ENCODE assay signal across 14 cellular contexts in genomic region chr6:13696226-13696625, GRCh38. TPM values are rescaled to one million over a fixed set of nuclear protein-coding genes. Genes with fewer than 3 reads are reported as not detected.
DNase-seq lines count a peak whose midpoint lies in the region; ATAC-seq and TF ChIP-seq lines count a peak whose summit lies in the region.
"Had no signal": no experiment of that assay in that cellular context is flagged by ENCODE, and none has a peak within 500 bp of the region (broad histone marks: within the 10 kb centered on the region; RNA-seq: fewer than 3 reads in every experiment).

No MANE protein-coding gene starts in this region.

- no peak for ATAC-seq in activated CD4-positive, alpha-beta T cell treated with anti-CD3 and anti-CD28 coated beads for 36 hours
- ATAC-seq: left cardiac atrium had no signal

- peaks cover 71% of the 10 kb centered on the region for H3K4me1 Mint-ChIP-seq in activated CD4-positive, alpha-beta T cell treated with anti-CD3 and anti-CD28 coated beads for 36 hours
- H3K4me1 Mint-ChIP-seq: neural progenitor cell had no signal

- no peak overlapping the region for H2AFZ ChIP-seq in osteoblast (ENCODE audit: low read length)
- H2AFZ ChIP-seq: neural progenitor cell had no signal

- H3K4me2 ChIP-seq in osteoblast (ENCODE audit: insufficient read depth, low read length), result peak overlapping the region; percentile 31
- H3K4me2 ChIP-seq: neural progenitor cell had no signal

- no peaks in the 10 kb centered on the region for H4K20me1 ChIP-seq in osteoblast (ENCODE audit: insufficient read depth, low read length)

- H3K36me3 Mint-ChIP-seq in activated CD4-positive, alpha-beta T cell treated with anti-CD3 and anti-CD28 coated beads for 36 hours (ENCODE audit: low read depth), result peaks cover 35% of the 10 kb centered on the region

- no peaks in the 10 kb centered on the region for H3K27me3 ChIP-seq in osteoblast (ENCODE audit: insufficient read depth, low read length)
- H3K27me3 ChIP-seq: neural progenitor cell had no signal

- H3K27ac Mint-ChIP-seq in activated CD4-positive, alpha-beta T cell treated with anti-CD3 and anti-CD28 coated beads for 36 hours, result peak overlapping the region; percentile 69
- H3K27ac Mint-ChIP-seq: neural progenitor cell had no signal

- no peak overlapping the region for H3K4me3 Mint-ChIP-seq in activated CD4-positive, alpha-beta T cell treated with anti-CD3 and anti-CD28 coated beads for 36 hours
- H3K4me3 Mint-ChIP-seq: neural progenitor cell had no signal

- no peaks in the 10 kb centered on the region for H3K27me3 Mint-ChIP-seq in activated CD4-positive, alpha-beta T cell treated with anti-CD3 and anti-CD28 coated beads for 36 hours

- no peak for DNase-seq in activated CD4-positive, alpha-beta T cell treated with anti-CD3 and anti-CD28 coated beads for 36 hours
- no peak for DNase-seq in activated CD4-positive, alpha-beta T cell treated with anti-CD3 and anti-CD28 coated beads, Interleukin-2, amount 50 U/mL, for 4 hours
- DNase-seq in HT1080 (ENCODE audit: low read depth) (peak; percentile 50), cardiac fibroblast (ENCODE audit: low read depth in 2 of 2) (peak; percentile 24 to 77), osteoblast (ENCODE audit: insufficient read length, low spot score, missing footprints) (no peak), GOT3 (lab: John Stamatoyannopoulos, UW) (no peak)
- DNase-seq in stimulated activated CD4-positive, alpha-beta T cell treated with anti-CD3 and anti-CD28 coated beads, Interleukin-4, amount 100 ng/mL, for 4 hours, result no peak
- DNase-seq in activated effector memory CD4-positive, alpha-beta T cell treated with Interleukin-2 at 50 U/mL for 16 hours, result no peak
- DNase-seq: 8988T; left cardiac atrium; NCI-H187; stimulated activated naive CD4-positive, alpha-beta T cell; T-helper 2 cell had no signal

- H3K36me3 ChIP-seq in osteoblast (ENCODE audit: insufficient read depth, low read length), result no peaks in the 10 kb centered on the region
- H3K36me3 ChIP-seq: neural progenitor cell had no signal

- peak overlapping the region; percentile 87 for H3K27ac ChIP-seq in osteoblast (ENCODE audit: low read depth, low read length)
- H3K27ac ChIP-seq: neural progenitor cell had no signal

- TF ChIP-seq CTCF in cardiac fibroblast (IDR thresholded peaks at IDR 0.05; ENCODE audit: low read depth, low read length) (no peak), osteoblast (IDR thresholded peaks at IDR 0.05; ENCODE audit: extremely low read depth, low read depth, low read length) (no peak)

- H3K79me2 ChIP-seq in osteoblast (ENCODE audit: insufficient read depth, low read length), result peaks cover 88% of the 10 kb centered on the region

- CTCF ChIA-PET in activated CD4-positive, alpha-beta T cell treated with anti-CD3 and anti-CD28 coated beads for 36 hours (lab: Charles Lee), result interaction anchor here (0.5 to 2.7 kb wide), 9 partner anchors 8 to 91 kb away, joined by 3 to 16 read pairs (median 4); partner anchors contain the start of gene NOL7

- H3K4me3 ChIP-seq in cardiac fibroblast (replicated peaks in 1 of 2; ENCODE audit: low read depth in 2 of 2, low read length in 2 of 2), result no peak overlapping the region
- H3K4me3 ChIP-seq in osteoblast (ENCODE audit: insufficient read depth, low read length), result no peak overlapping the region
- H3K4me3 ChIP-seq: neural progenitor cell had no signal

- POLR2A ChIA-PET in activated CD4-positive, alpha-beta T cell treated with anti-CD3 and anti-CD28 coated beads for 36 hours (lab: Charles Lee), result interaction anchor here (0.8 kb wide), 1 partner anchor 47 kb away, joined by 3 read pairs; no protein-coding TSS in a partner anchor

- no peaks in the 10 kb centered on the region for H3K9me3 ChIP-seq in osteoblast (ENCODE audit: low read depth, low read length)

- H3K9me3 Mint-ChIP-seq in activated CD4-positive, alpha-beta T cell treated with anti-CD3 and anti-CD28 coated beads for 36 hours (ENCODE audit: low read depth), result no peaks in the 10 kb centered on the region

- H3K4me1 ChIP-seq in osteoblast (ENCODE audit: insufficient read depth, low read length), result peaks cover 35% of the 10 kb centered on the region

- intact Hi-C loops in activated CD4-positive, alpha-beta T cell treated with anti-CD3 and anti-CD28 coated beads for 36 hours (cut with DNase I, micrococcal nuclease), result no loop called here

RNA-seq across cellular contexts. Expression of gene RANBP9, which starts 15.4 kb away (rescaled TPM):
- total RNA-seq in activated CD4-positive, alpha-beta T cell treated with anti-CD3 and anti-CD28 coated beads for 36 hours, result 10 to 100 TPM; 50.8 to 65.0 TPM
- total RNA-seq in HT1080 (2014; rRNA removed; shearing (Covaris generic)), result 10.6 and 15.7 TPM in 2 replicates
- polyA plus RNA-seq in HT1080 (2015; cell fraction: cytosol; rRNA removed), result 24.6 and 27.3 TPM in 2 replicates
- 21.4 and 21.8 TPM in 2 replicates for polyA plus RNA-seq in HT1080 (2015; cell fraction: nucleus; rRNA removed)
- 53.9 and 55.1 TPM in 2 replicates for total RNA-seq in osteoblast

Comparison
In these comparisons a context has a peak if more than half of its experiments do, and no peak if none do; other contexts are left out.
1. DNase-seq: peak in HT1080 (single experiment) and cardiac fibroblast (2 of 2); none in activated CD4-positive, alpha-beta T cell treated with anti-CD3 and anti-CD28 coated beads for 36 hours (single experiment), activated CD4-positive, alpha-beta T cell treated with anti-CD3 and anti-CD28 coated beads, Interleukin-2, amount 50 U/mL, for 4 hours (0 of 2), osteoblast (single experiment), stimulated activated CD4-positive, alpha-beta T cell treated with anti-CD3 and anti-CD28 coated beads, Interleukin-4, amount 100 ng/mL, for 4 hours (0 of 2), activated effector memory CD4-positive, alpha-beta T cell treated with Interleukin-2 at 50 U/mL for 16 hours (single experiment) and GOT3 (single experiment).